9 cellular contexts compared by ENCODE assay signal in the genomic region with DNA sequence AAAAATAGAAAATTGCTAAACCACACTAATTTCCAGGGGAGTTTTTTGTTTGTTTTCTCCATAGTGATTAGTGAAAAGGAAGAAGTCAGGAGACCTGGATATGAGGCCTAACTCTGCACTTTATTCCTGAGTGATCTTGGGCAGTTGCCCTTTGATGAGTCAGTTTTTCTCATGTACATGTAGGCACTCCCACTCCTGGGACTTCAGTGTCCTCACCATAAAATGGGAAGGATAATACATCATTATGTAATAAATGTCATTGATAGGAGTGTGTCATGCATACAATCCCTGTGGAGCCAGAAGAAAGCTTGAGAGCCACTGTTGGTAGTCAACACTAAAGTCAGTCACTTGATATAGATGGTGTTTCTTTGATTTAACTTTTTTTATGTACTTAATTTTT. TPM values are rescaled to one million over a fixed set of nuclear protein-coding genes. Genes with fewer than 3 reads are reported as not detected.
DNase-seq lines count a peak whose midpoint lies in the region; ATAC-seq, FAIRE-seq and TF ChIP-seq lines count a peak whose summit lies in the region.
"Had no signal": no experiment of that assay in that cellular context is flagged by ENCODE, and none has a peak within 500 bp of the region (broad histone marks: within the 10 kb centered on the region; RNA-seq: fewer than 3 reads in every experiment).

No MANE protein-coding gene starts in this region.

- no peak overlapping the region for H3K27ac ChIP-seq in brain microvascular endothelial cell

- TF ChIP-seq CTCF in brain microvascular endothelial cell (IDR thresholded peaks at IDR 0.05; ENCODE audit: low read depth, low read length, missing control alignments) (no peak), lower leg skin (IDR thresholded peaks at IDR 0.05) (no peak)

- H3K4me3 ChIP-seq in brain microvascular endothelial cell (ENCODE audit: low read depth, low read length) (no peak overlapping the region), lower leg skin (ENCODE audit: low read depth, poor library complexity, severe bottlenecking) (no peak overlapping the region)

- intact Hi-C loops in lower leg skin (cut with DNase I; ENCODE audit: low total_unique reads), result no loop called here

- in situ Hi-C loops in brain microvascular endothelial cell (cut with HindIII; ENCODE audit: low pct_ligation_motif_present, low sequenced_read_pairs), result no loop called here

- no peak for FAIRE-seq in HTR-8/SVneo (lab: Jason Lieb, UNC)

- DNase-seq in A172 (ENCODE audit: low spot score), result peak; percentile 94
- DNase-seq in HTR-8/SVneo (ENCODE audit: insufficient read length, low spot score), result peak; percentile 83
- DNase-seq in brain microvascular endothelial cell, result peak; percentile 58
- peak; percentile 56 to 66 for DNase-seq in lower leg skin (ENCODE audit: low spot score in 2 of 2)
- no peak for DNase-seq in stimulated activated CD4-positive, alpha-beta T cell treated with anti-CD3 and anti-CD28 coated beads, Interleukin-4, amount 100 ng/mL, for 24 hours
- no peak for DNase-seq in SIG-M5 (lab: John Stamatoyannopoulos, UW)
- no peak for DNase-seq in NCI-H1436 treated with DMSO at 0.1 percent for 48 hours (lab: John Stamatoyannopoulos, UW)
- DNase-seq: CD4-positive, CD25-positive, alpha-beta regulatory T cell had no signal

- ATAC-seq in GM21423 (IDR thresholded peaks at IDR 0.05; ENCODE audit: unreplicated experiment), result no peak

- TF ChIP-seq POLR2A in lower leg skin (IDR thresholded peaks at IDR 0.05), result no peak

- H3K36me3 ChIP-seq in brain microvascular endothelial cell (replicated peaks), result peaks cover 2% of the 10 kb centered on the region

- no peaks in the 10 kb centered on the region for H3K27me3 ChIP-seq in brain microvascular endothelial cell (replicated peaks)

RNA-seq across cellular contexts. Expression of a gene that starts 32.5 kb away (rescaled TPM):
- 5.6 and 7.1 TPM in 2 replicates for total RNA-seq in A172 (2014; rRNA removed; shearing (Covaris generic))
- total RNA-seq in lower leg skin, result 10 to 100 TPM; 14.5 to 24.3 (median 18.5) TPM

RNA-seq across cellular contexts. Expression of a gene that starts 36.1 kb away (rescaled TPM):
- 85.1 and 87.9 TPM in 2 replicates for total RNA-seq in A172 (2014; rRNA removed; shearing (Covaris generic))
- 1 to 10 TPM in 2 of 4 donors, under 1 TPM in 2; 0.42 to 1.6 (median 1.0) TPM for total RNA-seq in lower leg skin

RNA-seq across cellular contexts. Expression of a gene that starts 57.4 kb away (rescaled TPM):
- total RNA-seq in A172 (2014; rRNA removed; shearing (Covaris generic)), result 13.7 and 33.2 TPM in 2 replicates
- 10 to 100 TPM; 18.1 to 38.0 (median 25.2) TPM for total RNA-seq in lower leg skin

Comparison
In these comparisons a context has a peak if more than half of its experiments do, and no peak if none do; other contexts are left out.
1. DNase-seq: peak in A172 (single experiment), HTR-8/SVneo (single experiment), brain microvascular endothelial cell (single experiment) and lower leg skin (2 of 2); none in stimulated activated CD4-positive, alpha-beta T cell treated with anti-CD3 and anti-CD28 coated beads, Interleukin-4, amount 100 ng/mL, for 24 hours (single experiment), SIG-M5 (single experiment) and NCI-H1436 treated with DMSO at 0.1 percent for 48 hours (single experiment).
2. RNA of a gene that starts 36.1 kb away (total RNA-seq): 85.1 to 87.9 TPM in A172; 0.42 to 1.6 TPM in lower leg skin; every median in the first group is over 10 times any median in the second.